In genomic region chr11:47243454-47243853, GRCh38 we compare ENCODE assay signal across 14 cellular contexts. TPM values are rescaled to one million over a fixed set of nuclear protein-coding genes. Genes with fewer than 3 reads are reported as not detected.
DNase-seq lines count a peak whose midpoint lies in the region; ATAC-seq and TF ChIP-seq lines count a peak whose summit lies in the region.
"Had no signal": no experiment of that assay in that cellular context is flagged by ENCODE, and none has a peak within 500 bp of the region (broad histone marks: within the 10 kb centered on the region; RNA-seq: fewer than 3 reads in every experiment).

No MANE protein-coding gene starts in this region.

- H3K18ac ChIP-seq in neuronal stem cell (ENCODE audit: low read length): no peak overlapping the region

- no peak overlapping the region for H3K14ac ChIP-seq in neuronal stem cell (ENCODE audit: low read length)

- no peak overlapping the region for H2BK120ac ChIP-seq in neuronal stem cell (ENCODE audit: low read depth, low read length)

- H3K4ac ChIP-seq in neuronal stem cell (ENCODE audit: low read length): no peak overlapping the region

- no peak overlapping the region for H2AFZ ChIP-seq in neuronal stem cell (ENCODE audit: low read length)

- peaks cover 0 to 13% of the 10 kb centered on the region in 2 donors for H3K4me1 ChIP-seq in lung (ENCODE audit: control insufficient read depth in 2 of 2, insufficient read depth in 2 of 2, low read length in 2 of 2)
- H3K4me1 ChIP-seq in neuronal stem cell (ENCODE audit: control insufficient read depth in 2 of 2, insufficient read depth in 1 of 2, low read depth in 1 of 2, low read length in 2 of 2): peaks cover 6 to 7% of the 10 kb centered on the region in 2 donors

- H3K4me3 ChIP-seq in LNCaP clone FGC (ENCODE audit: low read depth, low read length) (peak overlapping the region; percentile 23), lung (no peak overlapping the region), neuronal stem cell (ENCODE audit: low read length in 2 of 2) (no peak overlapping the region)
- H3K4me3 ChIP-seq: testis had no signal

- peaks cover 4% of the 10 kb centered on the region for H3K79me1 ChIP-seq in neuronal stem cell (ENCODE audit: low read depth, low read length)

- peak; percentile 86 for DNase-seq in LNCaP clone FGC (ENCODE audit: low read depth)
- DNase-seq in lung (ENCODE audit: low spot score): peak; percentile 56
- no peak for DNase-seq in neuronal stem cell (ENCODE audit: low spot score)
- no peak for DNase-seq in putamen (ENCODE audit: low spot score)
- DNase-seq: activated gamma-delta T cell treated with Interleukin-2 at 50 U/mL for 16 hours; CD8-positive, alpha-beta T cell; endodermal cell; H9; kidney glomerular epithelial cell; NCI-H2081 treated with DMSO at 0.1 percent for 48 hours; SW 1271; testis had no signal

- WGBS in lung, 2 donors: 56 to 74% methylated on average over 4 of the region's 4 CpGs
- WGBS in neuronal stem cell (ENCODE audit: extremely low coverage in 2 of 2, insufficient read length in 2 of 2, insufficient replicate concordance in 1 of 2), 2 donors: no CpG with 5 or more reads among the region's 4 CpGs

- H4K8ac ChIP-seq in neuronal stem cell (ENCODE audit: low read depth, low read length): no peak overlapping the region

- peak; percentile 48 for ATAC-seq in lung (ENCODE audit: insufficient read depth, low FRiP score)
- ATAC-seq: CD8-positive, alpha-beta T cell had no signal

- H3K36me3 ChIP-seq in lung (ENCODE audit: control insufficient read depth in 2 of 2, insufficient read depth in 2 of 2, low read length in 2 of 2) (peaks cover 23 to 53% of the 10 kb centered on the region in 2 donors), neuronal stem cell (replicated peaks in 1 of 2; ENCODE audit: control insufficient read depth in 2 of 2, insufficient read depth in 2 of 2, low read length in 2 of 2) (peaks cover 48 to 82% of the 10 kb centered on the region in 2 donors)

- H2BK12ac ChIP-seq in neuronal stem cell (ENCODE audit: low read length): no peak overlapping the region

- no peak overlapping the region for H2BK15ac ChIP-seq in neuronal stem cell (ENCODE audit: low read length)

- H3K9me3 ChIP-seq in lung (ENCODE audit: control insufficient read depth in 2 of 2, insufficient read depth in 1 of 2, low read length in 1 of 2): no peaks in the 10 kb centered on the region
- H3K9me3 ChIP-seq in neuronal stem cell (replicated peaks in 1 of 2; ENCODE audit: control insufficient read depth in 2 of 2, insufficient read depth in 1 of 2, low read depth in 1 of 2, low read length in 2 of 2): no peaks in the 10 kb centered on the region
- H3K9me3 ChIP-seq: testis had no signal

- TF ChIP-seq CTCF in LNCaP clone FGC (IDR thresholded peaks at IDR 0.05; ENCODE audit: control insufficient read depth, extremely low read depth, insufficient read depth) (no peak), VCaP (conservative IDR thresholded peaks at IDR 0.05) (no peak), lung (IDR thresholded peaks at IDR 0.05; ENCODE audit: control extremely low read depth, extremely low read depth) (no peak)

- H3K9ac ChIP-seq in neuronal stem cell (ENCODE audit: low read depth, low read length, poor library complexity): no peak overlapping the region

- H2BK5ac ChIP-seq in neuronal stem cell (ENCODE audit: low read length): no peak overlapping the region

- H3K23ac ChIP-seq in neuronal stem cell (ENCODE audit: low read depth, low read length, poor library complexity): no peak overlapping the region

- H3K27ac ChIP-seq in VCaP (peak overlapping the region; percentile 45), lung (ENCODE audit: low read depth in 1 of 2, low read length in 1 of 2) (peak overlapping the region in 1 of 2 donors; percentile 68), neuronal stem cell (replicated peaks; ENCODE audit: low read length) (no peak overlapping the region)
- H3K27ac ChIP-seq: HL-60, testis had no signal

- H3K4me2 ChIP-seq in neuronal stem cell (ENCODE audit: insufficient read depth, low read length, poor library complexity, severe bottlenecking): no peak overlapping the region

- H2AK5ac ChIP-seq in neuronal stem cell (ENCODE audit: low read depth, low read length): no peak overlapping the region

- H3K27me3 ChIP-seq in lung (ENCODE audit: control insufficient read depth, insufficient read depth) (no peaks in the 10 kb centered on the region), neuronal stem cell (ENCODE audit: control insufficient read depth in 3 of 3, insufficient read depth in 3 of 3, low read depth in 1 of 3, low read length in 3 of 3) (no peaks in the 10 kb centered on the region)
- H3K27me3 ChIP-seq: testis had no signal

- no peak overlapping the region for H4K91ac ChIP-seq in neuronal stem cell (ENCODE audit: low read depth, low read length, poor library complexity)

RNA-seq across cellular contexts. Expression of gene ACP2, which starts 5.2 kb away (rescaled TPM):
- total RNA-seq in lung: 10 to 100 TPM; 50.9 to 74.7 TPM
- polyA plus RNA-seq in lung: 10 to 100 TPM; 40.6 to 70.8 TPM
- polyA plus RNA-seq in neuronal stem cell (2013, experiment 1 of 2): 14.9 TPM
- 16.5 TPM for polyA plus RNA-seq in neuronal stem cell (2013, experiment 2 of 2)

RNA-seq across cellular contexts. Expression of gene NR1H3, which starts 14.3 kb away (rescaled TPM):
- 10 to 100 TPM; 35.0 to 62.0 TPM for total RNA-seq in lung
- 10 to 100 TPM; 55.2 to 58.9 TPM for polyA plus RNA-seq in lung
- polyA plus RNA-seq in neuronal stem cell (2013, experiment 1 of 2): 13.8 TPM
- polyA plus RNA-seq in neuronal stem cell (2013, experiment 2 of 2): 13.5 TPM

RNA-seq across cellular contexts. Expression of gene MADD, which starts 26.5 kb away (rescaled TPM):
- total RNA-seq in lung: 10 to 100 TPM; 48.9 to 56.8 TPM
- polyA plus RNA-seq in lung: 10 to 100 TPM; 15.9 to 25.4 TPM
- polyA plus RNA-seq in neuronal stem cell (2013, experiment 1 of 2): 21.0 TPM
- 16.1 TPM for polyA plus RNA-seq in neuronal stem cell (2013, experiment 2 of 2)

RNA-seq across cellular contexts. Expression of gene DDB2, which starts 28.7 kb away (rescaled TPM):
- total RNA-seq in lung: 10 to 100 TPM; 14.4 to 33.9 TPM
- 10 to 100 TPM; 16.8 to 36.4 TPM for polyA plus RNA-seq in lung
- polyA plus RNA-seq in neuronal stem cell (2013, experiment 1 of 2): 96.5 TPM
- 91.1 TPM for polyA plus RNA-seq in neuronal stem cell (2013, experiment 2 of 2)

RNA-seq across cellular contexts. Expression of gene PACSIN3, which starts 57.2 kb away (rescaled TPM):
- 10 to 100 TPM; 34.7 to 53.3 TPM for total RNA-seq in lung
- polyA plus RNA-seq in lung: 10 to 100 TPM; 20.6 to 37.9 TPM
- polyA plus RNA-seq in neuronal stem cell (2013, experiment 1 of 2): 5.1 TPM
- 5.5 TPM for polyA plus RNA-seq in neuronal stem cell (2013, experiment 2 of 2)
- total RNA-seq: CD8-positive, alpha-beta T cell had no signal

Comparison
In these comparisons a context has a peak if more than half of its experiments do, and no peak if none do; other contexts are left out.
1. DNase-seq: peak in LNCaP clone FGC (single experiment) and lung (single experiment); none in neuronal stem cell (single experiment) and putamen (single experiment).